ENCODE assay signal across 10 cellular contexts in the genomic region with DNA sequence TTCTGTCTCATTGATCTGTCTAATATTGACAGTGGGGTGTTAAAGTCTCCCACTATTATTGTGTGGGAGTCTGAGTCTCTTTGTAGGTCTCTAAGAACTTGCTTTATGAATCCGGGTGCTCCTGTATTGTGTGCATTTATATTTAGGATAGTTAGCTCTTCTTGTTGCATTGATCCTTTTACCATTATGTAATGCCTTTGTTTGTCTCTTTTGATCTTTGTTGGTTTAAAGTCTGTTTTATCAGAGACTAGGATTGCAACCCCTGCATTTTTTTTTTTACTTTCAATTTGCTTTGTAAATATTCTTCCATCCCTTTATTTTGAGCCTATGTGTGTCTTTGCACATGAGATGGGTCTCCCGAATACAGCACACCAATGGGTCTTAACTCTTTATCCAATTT. TPM values are rescaled to one million over a fixed set of nuclear protein-coding genes. Genes with fewer than 3 reads are reported as not detected.
"Had no signal": no experiment of that assay in that cellular context is flagged by ENCODE, and none has a peak within 500 bp of the region (broad histone marks: within the 10 kb centered on the region; RNA-seq: fewer than 3 reads in every experiment).

No MANE protein-coding gene starts in this region.

RNA-seq across cellular contexts. Expression of a gene that starts 20.2 kb away (rescaled TPM):
- total RNA-seq: stomach, thoracic aorta, tibial nerve had no signal

RNA-seq across cellular contexts. Expression of a gene that starts 34.9 kb away (rescaled TPM):
- total RNA-seq: stomach, subcutaneous adipose tissue, suprapubic skin, thoracic aorta, thyroid gland, transverse colon, ureter, vagina had no signal
- polyA plus RNA-seq: stomach, urinary bladder had no signal
